Comparison of ENCODE assay signal across 18 cellular contexts in genomic region chr14:93676416-93676958, GRCh38.
A peak's percentile ranks its signal among the peaks of the same experiment; 100 is the strongest.
DNase-seq lines count a peak whose midpoint lies in the region; ATAC-seq, FAIRE-seq and TF ChIP-seq lines count a peak whose summit lies in the region.
"Had no signal": no experiment of that assay in that cellular context is flagged by ENCODE, and none has a peak within 500 bp of the region (broad histone marks: within the 10 kb centered on the region; RNA-seq: fewer than 3 reads in every experiment).

No MANE protein-coding gene starts in this region.

- DNase-seq in COR-L47 (lab: John Stamatoyannopoulos, UW) (peak; percentile 49), NB4 (ENCODE audit: low read depth) (peak; percentile 49), K562 (ENCODE audit: extremely low read depth in 1 of 4, low spot score in 3 of 4) (no peak), HK-2 (ENCODE audit: unreplicated experiment) (no peak), hepatocyte (ENCODE audit: low spot score) (no peak), substantia nigra (lab: John Stamatoyannopoulos, UW) (no peak)
- DNase-seq: ACHN; IMR-90; NCI-H146; NCI-H526 treated with DMSO at 0.1 percent for 48 hours; NK-92 treated with Interleukin-12 subunit alpha and Interleukin-12 subunit beta, amount 100 ng/mL, for 24 hours; OCI-M1; SHP77 had no signal

- no peak for FAIRE-seq in K562 (lab: Jason Lieb, UNC)
- FAIRE-seq: G401.6, H54 had no signal

- TF ChIP-seq CTCF in NB4 (IDR thresholded peaks at IDR 0.05; ENCODE audit: low read depth, low read length) (no peak), K562 (IDR thresholded peaks at IDR 0.05 in 2 of 3, conservative IDR thresholded peaks at IDR 0.05 in 1 of 3; ENCODE audit: insufficient read depth in 2 of 3, low read depth in 1 of 3, low read length in 3 of 3) (no peak), hepatocyte (IDR thresholded peaks at IDR 0.05; ENCODE audit: poor library complexity) (no peak)

- H3K79me2 ChIP-seq in K562 (ENCODE audit: control insufficient read depth, insufficient read depth, low read length), result no peaks in the 10 kb centered on the region
- no peaks in the 10 kb centered on the region for H3K79me2 ChIP-seq in hepatocyte

- H3K9me2 ChIP-seq in hepatocyte (replicated peaks; ENCODE audit: insufficient read depth), result no peaks in the 10 kb centered on the region

- no peak overlapping the region for H2AFZ ChIP-seq in K562 (ENCODE audit: low read depth, low read length)
- no peak overlapping the region for H2AFZ ChIP-seq in hepatocyte

- no peak for TF ChIP-seq RAD21 in K562 (CRISPR knock-in tag; conservative IDR thresholded peaks at IDR 0.05 in 1 of 2, IDR thresholded peaks at IDR 0.05 in 1 of 2)

- TF ChIP-seq POLR2A in NB4 (IDR thresholded peaks at IDR 0.05; ENCODE audit: extremely low read depth, insufficient read length), result no peak
- TF ChIP-seq POLR2A in K562 (conservative IDR thresholded peaks at IDR 0.05), result no peak

- no peaks in the 10 kb centered on the region for H3K36me3 ChIP-seq in BLaER1 treated with 17β-estradiol and CSF1 and Interleukin-3, amounts not matched to agents 10 nM and 100 nM
- H3K36me3 ChIP-seq in K562 (ENCODE audit: control insufficient read depth, insufficient read depth, low read length), result no peaks in the 10 kb centered on the region
- no peaks in the 10 kb centered on the region for H3K36me3 ChIP-seq in hepatocyte (replicated peaks; ENCODE audit: insufficient read depth, low read depth)

- no TSS peak for BruUV-seq in K562 (replicated peaks; lab: Mats Ljungman, UMichigan)

- intact Hi-C loops in K562 (cut with micrococcal nuclease), result no loop called here

- H3K4me1 ChIP-seq in BLaER1 treated with 17β-estradiol and CSF1 and Interleukin-3, amounts not matched to agents 10 nM and 100 nM, result peaks cover 0 to 15% (median 8%) of the 10 kb centered on the region in 10 experiments; a peak in 13 of 20 replicates
- H3K4me1 ChIP-seq in K562 (replicated peaks in 1 of 2; ENCODE audit: control insufficient read depth in 2 of 2, insufficient read depth in 2 of 2, low read length in 2 of 2) (no peaks in the 10 kb centered on the region), hepatocyte (ENCODE audit: insufficient read depth) (no peaks in the 10 kb centered on the region)

- in situ Hi-C loops in K562 (cut with MboI), result no loop called here

- CTCF ChIA-PET in K562 (lab: Yijun Ruan, JAX; ENCODE audit: low intra/inter-chr PET ratio), result no interaction called here

- no peaks in the 10 kb centered on the region for H4K20me1 ChIP-seq in BLaER1 treated with 17β-estradiol and CSF1 and Interleukin-3, amounts not matched to agents 10 nM and 100 nM
- H4K20me1 ChIP-seq in K562 (replicated peaks; ENCODE audit: control insufficient read depth, insufficient read depth, low read length), result no peaks in the 10 kb centered on the region
- H4K20me1 ChIP-seq in hepatocyte (ENCODE audit: insufficient read depth, poor library complexity, severe bottlenecking), result no peaks in the 10 kb centered on the region

- H3K9ac ChIP-seq in BLaER1 treated with 17β-estradiol and CSF1 and Interleukin-3, amounts not matched to agents 10 nM and 100 nM, result no peak overlapping the region; a peak in 1 of 22 replicates
- no peak overlapping the region for H3K9ac ChIP-seq in K562 (ENCODE audit: insufficient read depth in 1 of 2, low read depth in 2 of 2, low read length in 2 of 2)

- no peaks in the 10 kb centered on the region for H3K9me3 ChIP-seq in BLaER1 treated with 17β-estradiol and CSF1 and Interleukin-3, amounts not matched to agents 10 nM and 100 nM (replicated peaks in 1 of 11)
- no peaks in the 10 kb centered on the region for H3K9me3 ChIP-seq in K562 (replicated peaks; ENCODE audit: control insufficient read depth, insufficient read depth, low read depth, low read length)
- H3K9me3 ChIP-seq in hepatocyte (ENCODE audit: low read depth), result no peaks in the 10 kb centered on the region

- POLR2A ChIA-PET in K562 (lab: Yijun Ruan, JAX), result no interaction called here

- peak overlapping the region in 9 of 11 experiments; percentile 10 to 61 (median 33); a peak in 14 of 22 replicates for H3K4me2 ChIP-seq in BLaER1 treated with 17β-estradiol and CSF1 and Interleukin-3, amounts not matched to agents 10 nM and 100 nM
- H3K4me2 ChIP-seq in K562 (ENCODE audit: insufficient read depth, low read length) (no peak overlapping the region), hepatocyte (no peak overlapping the region)

- H3K9me1 ChIP-seq in K562 (ENCODE audit: control insufficient read depth, insufficient read depth, low read length), result no peaks in the 10 kb centered on the region

- ATAC-seq in K562, result no peak

- WGBS in K562 (ENCODE audit: insufficient coverage, low coverage, missing lambda C conversion rate), result 0% methylated on average over 2 of the region's 2 CpGs
- WGBS in hepatocyte (ENCODE audit: low lambda C conversion rate, missing lambda C conversion rate), result 55% methylated on average over 2 of the region's 2 CpGs

- no peak overlapping the region; a peak in 1 of 22 replicates for H3K27ac ChIP-seq in BLaER1 treated with 17β-estradiol and CSF1 and Interleukin-3, amounts not matched to agents 10 nM and 100 nM
- H3K27ac ChIP-seq in K562 (ENCODE audit: extremely low read depth, low read depth, low read length), result no peak overlapping the region
- no peak overlapping the region for H3K27ac ChIP-seq in hepatocyte
- no peak overlapping the region for H3K27ac ChIP-seq in substantia nigra (ENCODE audit: low read depth, low read length, poor library complexity, severe bottlenecking)
- H3K27ac ChIP-seq: C4-2B, SK-N-MC had no signal

- no peaks in the 10 kb centered on the region for H3K27me3 ChIP-seq in BLaER1 treated with 17β-estradiol and CSF1 and Interleukin-3, amounts not matched to agents 10 nM and 100 nM
- H3K27me3 ChIP-seq in K562 (ENCODE audit: control insufficient read depth in 2 of 2, insufficient read depth in 2 of 2, low read length in 2 of 2) (no peaks in the 10 kb centered on the region), hepatocyte (no peaks in the 10 kb centered on the region)

- no peak for TF ChIP-seq EP300 in K562 (IDR thresholded peaks at IDR 0.05; ENCODE audit: low read length)

- H3K4me3 ChIP-seq in BLaER1 treated with 17β-estradiol and CSF1 and Interleukin-3, amounts not matched to agents 10 nM and 100 nM, result no peak overlapping the region
- H3K4me3 ChIP-seq in NB4 (ENCODE audit: low read depth, low read length) (no peak overlapping the region), K562 (no peak overlapping the region), hepatocyte (no peak overlapping the region)
- H3K4me3 ChIP-seq: SK-N-MC had no signal

TF ChIP-seq in K562, 482 proteins besides CTCF, POLR2A, EP300 and RAD21:
- TF ChIP-seq IRF1 (CRISPR knock-in tag; IDR thresholded peaks at IDR 0.05; ENCODE audit: borderline replicate concordance) (no peak), CEBPG (CRISPR knock-in tag; IDR thresholded peaks at IDR 0.05) (no peak), CEBPG (tag; conservative IDR thresholded peaks at IDR 0.05 in 1 of 2, IDR thresholded peaks at IDR 0.05 in 1 of 2) (peak; percentile 54 to 67; a peak in 3 of 4 replicates), CEBPB (tag; IDR thresholded peaks at IDR 0.05) (peak; percentile 34; the same call in 1 of the 2 replicates), NFYB (IDR thresholded peaks at IDR 0.05; ENCODE audit: extremely low read depth, insufficient read length) (no peak), CAMTA2 (CRISPR knock-in tag; conservative IDR thresholded peaks at IDR 0.05) (no peak), CHCHD3 (CRISPR knock-in tag; IDR thresholded peaks at IDR 0.05) (no peak)
TF ChIP-seq in K562: peak in this region for 2.

Comparison
In these comparisons a context has a peak if more than half of its experiments do, and no peak if none do; other contexts are left out.
1. H3K4me2 ChIP-seq: peak in BLaER1 treated with 17β-estradiol and CSF1 and Interleukin-3, amounts not matched to agents 10 nM and 100 nM (9 of 11); none in K562 (single experiment) and hepatocyte (single experiment).
2. DNase-seq: peak in COR-L47 (single experiment) and NB4 (single experiment); none in K562 (0 of 4), HK-2 (single experiment), hepatocyte (single experiment) and substantia nigra (0 of 49).